In the genomic region with DNA sequence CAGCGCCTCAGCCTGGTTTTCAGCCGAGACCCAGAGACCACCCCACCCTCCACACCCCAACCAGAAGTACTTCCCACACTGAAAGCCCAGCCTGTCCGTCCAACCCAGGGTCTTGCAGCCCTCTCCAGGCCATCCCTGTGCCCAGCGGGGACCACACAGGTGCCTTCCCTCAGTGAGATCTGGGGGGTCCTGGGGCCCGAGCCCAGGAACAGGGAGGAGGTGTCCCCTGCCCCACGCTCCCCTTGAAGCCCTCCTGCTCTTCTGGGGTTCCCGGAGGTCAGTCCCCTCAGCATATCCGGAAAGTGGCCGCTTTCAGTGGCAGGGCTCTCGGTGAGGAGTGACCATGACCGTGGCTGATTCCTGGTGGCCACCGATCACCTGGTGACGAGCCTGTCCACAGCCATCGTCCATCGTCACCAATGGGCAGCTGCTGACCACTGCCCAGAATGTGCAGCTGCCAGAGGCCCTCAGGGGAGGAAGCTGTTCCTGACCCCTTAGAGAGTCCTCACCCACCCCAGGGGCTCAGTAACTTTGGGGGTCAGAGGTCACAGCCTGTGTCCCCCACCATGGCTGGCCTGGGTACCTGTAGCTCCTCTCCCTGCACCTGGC, we compare ENCODE assay signal across 16 cellular contexts. TPM values are rescaled to one million over a fixed set of nuclear protein-coding genes. Genes with fewer than 3 reads are reported as not detected.
"Had no signal": no experiment of that assay in that cellular context is flagged by ENCODE, and none has a peak within 500 bp of the region (broad histone marks: within the 10 kb centered on the region; RNA-seq: fewer than 3 reads in every experiment).

No MANE protein-coding gene starts in this region.

- H3K36me3 ChIP-seq: colonic mucosa, transverse colon had no signal

- H3K27ac Mint-ChIP-seq: activated CD8-positive, alpha-beta memory T cell treated with anti-CD3 and anti-CD28 coated beads, Interleukin-2, amount 10 ng/mL, durations not matched to agents 7 days and 5 days; activated T-cell treated with anti-CD3 and anti-CD28 coated beads, Interleukin-2, amount 50 U/mL, for 72 hours; immature natural killer cell; stimulated activated naive B cell treated with anti-CD40 and anti-IgM and Interleukin-4, amounts not matched to agents 10 μg/mL and 1 μg/mL and 100 μg/mL, for 72 hours had no signal

- H3K27ac ChIP-seq: colonic mucosa, lower lobe of right lung, parathyroid adenoma, transverse colon had no signal

- H3K4me1 Mint-ChIP-seq: activated CD8-positive, alpha-beta memory T cell treated with anti-CD3 and anti-CD28 coated beads, Interleukin-2, amount 10 ng/mL, durations not matched to agents 7 days and 5 days had no signal

- H3K4me1 ChIP-seq: parathyroid adenoma had no signal

- H3K27me3 ChIP-seq: colonic mucosa had no signal

- DNase-seq: activated CD4-positive, CD25-positive, alpha-beta regulatory T cell treated with anti-CD3 and anti-CD28 coated beads, Interleukin-2, amount 50 U/mL, for 72 hours; activated CD8-positive, alpha-beta memory T cell treated with anti-CD3 and anti-CD28 coated beads, Interleukin-2, amount 10 ng/mL, durations not matched to agents 7 days and 5 days; activated gamma-delta T cell; activated T-cell treated with anti-CD3 and anti-CD28 coated beads, Interleukin-2, amount 50 U/mL, for 72 hours; colonic mucosa; foreskin fibroblast; immature natural killer cell; left cardiac atrium; lower lobe of right lung; stimulated activated CD4-positive, alpha-beta T cell treated with anti-CD3 and anti-CD28 coated beads, Interleukin-2, amount 100 ng/mL, for 48 hours; stimulated activated naive B cell treated with anti-CD40 and anti-IgM and Interleukin-4, amounts not matched to agents 10 μg/mL and 1 μg/mL and 100 μg/mL, for 72 hours; T-helper 1 cell; T1000; transverse colon had no signal

- H3K27me3 Mint-ChIP-seq: activated CD8-positive, alpha-beta memory T cell treated with anti-CD3 and anti-CD28 coated beads, Interleukin-2, amount 10 ng/mL, durations not matched to agents 7 days and 5 days had no signal

- H3K4me3 ChIP-seq: colonic mucosa, lower lobe of right lung, transverse colon had no signal

- H3K9ac ChIP-seq: parathyroid adenoma had no signal

- ATAC-seq: activated CD8-positive, alpha-beta memory T cell treated with anti-CD3 and anti-CD28 coated beads, Interleukin-2, amount 10 ng/mL, durations not matched to agents 7 days and 5 days; activated T-cell treated with anti-CD3 and anti-CD28 coated beads, Interleukin-2, amount 50 U/mL, for 72 hours; left cardiac atrium; lower lobe of right lung; SK-N-SH treated with all-trans-retinoic acid at 6 μM for 48 hours; stimulated activated naive B cell treated with anti-CD40 and anti-IgM and Interleukin-4, amounts not matched to agents 10 μg/mL and 1 μg/mL and 100 μg/mL, for 72 hours had no signal

- H3K9me3 ChIP-seq: colonic mucosa had no signal

- H3K4me3 Mint-ChIP-seq: activated CD8-positive, alpha-beta memory T cell treated with anti-CD3 and anti-CD28 coated beads, Interleukin-2, amount 10 ng/mL, durations not matched to agents 7 days and 5 days; activated T-cell treated with anti-CD3 and anti-CD28 coated beads, Interleukin-2, amount 50 U/mL, for 72 hours; stimulated activated naive B cell treated with anti-CD40 and anti-IgM and Interleukin-4, amounts not matched to agents 10 μg/mL and 1 μg/mL and 100 μg/mL, for 72 hours had no signal

RNA-seq across cellular contexts. Expression of gene TMEM240, which starts 3.4 kb away (rescaled TPM):
- polyA plus RNA-seq: immature natural killer cell had no signal
